10 cellular contexts compared by ENCODE assay signal in genomic region chr12:110739894-110740293, GRCh38. TPM values are rescaled to one million over a fixed set of nuclear protein-coding genes. Genes with fewer than 3 reads are reported as not detected.
DNase-seq lines count a peak whose midpoint lies in the region; TF ChIP-seq lines count a peak whose summit lies in the region.
"Had no signal": no experiment of that assay in that cellular context is flagged by ENCODE, and none has a peak within 500 bp of the region (broad histone marks: within the 10 kb centered on the region; RNA-seq: fewer than 3 reads in every experiment).

No MANE protein-coding gene starts in this region.

- peaks cover 63% of the 10 kb centered on the region for H3K4me1 Mint-ChIP-seq in activated naive CD4-positive, alpha-beta T cell treated with anti-CD3 and anti-CD28 coated beads, Interleukin-2, amount 50 U/mL, for 24 hours
- H3K4me1 Mint-ChIP-seq in activated CD4-positive, alpha-beta memory T cell treated with anti-CD3 and anti-CD28 coated beads for 36 hours (ENCODE audit: low read depth): peaks cover 59% of the 10 kb centered on the region

- H3K27me3 Mint-ChIP-seq in activated naive CD4-positive, alpha-beta T cell treated with anti-CD3 and anti-CD28 coated beads, Interleukin-2, amount 50 U/mL, for 24 hours: no peaks in the 10 kb centered on the region
- H3K27me3 Mint-ChIP-seq in activated CD4-positive, alpha-beta memory T cell treated with anti-CD3 and anti-CD28 coated beads for 36 hours: no peaks in the 10 kb centered on the region

- no peak for TF ChIP-seq CTCF in testis (IDR thresholded peaks at IDR 0.05)

- H3K27ac ChIP-seq in thymus (ENCODE audit: low read depth): no peak overlapping the region
- H3K27ac ChIP-seq in testis: no peak overlapping the region

- H3K4me1 ChIP-seq in thymus (ENCODE audit: control insufficient read depth, insufficient read depth, low read length) (peaks cover 14% of the 10 kb centered on the region), testis (peaks cover 28% of the 10 kb centered on the region)

- H3K9me3 ChIP-seq in thymus (ENCODE audit: control insufficient read depth) (no peaks in the 10 kb centered on the region), testis (no peaks in the 10 kb centered on the region)

- H3K4me3 ChIP-seq in thymus (ENCODE audit: low read length) (peak overlapping the region; percentile 19), testis (no peak overlapping the region)

- POLR2A ChIA-PET in activated CD4-positive, alpha-beta memory T cell treated with anti-CD3 and anti-CD28 coated beads for 36 hours (lab: Charles Lee): interaction anchor here (1.1 to 4.1 kb wide), 5 partner anchors 9 to 38 kb away, joined by 3 to 46 read pairs (median 7); no protein-coding TSS in a partner anchor

- no peak for TF ChIP-seq POLR2A in testis (IDR thresholded peaks at IDR 0.05)

- 73% methylated on average over 3 of the region's 3 CpGs for WGBS in thymus
- 49 to 50% methylated on average over 3 of the region's 3 CpGs for WGBS in testis, 2 donors

- intact Hi-C loops in activated CD4-positive, alpha-beta memory T cell treated with anti-CD3 and anti-CD28 coated beads for 36 hours (cut with micrococcal nuclease): loop anchor here (1.0 to 2.0 kb wide), 3 partner anchors 13 to 271 kb away; partner anchors contain the start of genes FAM216A and GPN3
- intact Hi-C loops in testis (cut with DNase I; ENCODE audit: low total_unique reads): no loop called here

- CTCF ChIA-PET in activated CD4-positive, alpha-beta memory T cell treated with anti-CD3 and anti-CD28 coated beads for 36 hours (lab: Charles Lee): interaction anchor here (0.5 to 4.4 kb wide), 4 partner anchors 9 to 1116 kb away, joined by 3 to 30 read pairs (median 10); no protein-coding TSS in a partner anchor

- peaks cover 26% of the 10 kb centered on the region for H3K36me3 Mint-ChIP-seq in activated naive CD4-positive, alpha-beta T cell treated with anti-CD3 and anti-CD28 coated beads, Interleukin-2, amount 50 U/mL, for 24 hours
- peaks cover 56% of the 10 kb centered on the region for H3K36me3 Mint-ChIP-seq in activated CD4-positive, alpha-beta memory T cell treated with anti-CD3 and anti-CD28 coated beads for 36 hours

- H3K27me3 ChIP-seq in thymus (ENCODE audit: control insufficient read depth, insufficient read depth) (no peaks in the 10 kb centered on the region), testis (no peaks in the 10 kb centered on the region)

- H3K36me3 ChIP-seq in thymus (ENCODE audit: control insufficient read depth, insufficient read depth) (peaks cover 8% of the 10 kb centered on the region), testis (ENCODE audit: low read depth, missing control alignments) (no peaks in the 10 kb centered on the region)

- H3K9me3 Mint-ChIP-seq in activated naive CD4-positive, alpha-beta T cell treated with anti-CD3 and anti-CD28 coated beads, Interleukin-2, amount 50 U/mL, for 24 hours: no peaks in the 10 kb centered on the region
- H3K9me3 Mint-ChIP-seq in activated CD4-positive, alpha-beta memory T cell treated with anti-CD3 and anti-CD28 coated beads for 36 hours: no peaks in the 10 kb centered on the region

- H3K27ac Mint-ChIP-seq in activated naive CD4-positive, alpha-beta T cell treated with anti-CD3 and anti-CD28 coated beads, Interleukin-2, amount 50 U/mL, for 24 hours: peak overlapping the region; percentile 90
- H3K27ac Mint-ChIP-seq in activated CD4-positive, alpha-beta memory T cell treated with anti-CD3 and anti-CD28 coated beads for 36 hours: peak overlapping the region; percentile 99

- no peak for DNase-seq in activated naive CD4-positive, alpha-beta T cell treated with Interleukin-2 at 50 U/mL for 16 hours
- DNase-seq in activated CD4-positive, alpha-beta memory T cell treated with anti-CD3 and anti-CD28 coated beads for 36 hours: peak; percentile 42
- DNase-seq in iris pigment epithelial cell (ENCODE audit: low read depth) (peak; percentile 22), testis (no peak), islet precursor cell (no peak)
- no peak for DNase-seq in stimulated activated CD4-positive, alpha-beta T cell treated with anti-CD3 and anti-CD28 coated beads, Interleukin-4, amount 100 ng/mL, for 4 hours
- DNase-seq: dermis blood vessel endothelial cell, T1000 had no signal

- H3K4me3 Mint-ChIP-seq in activated naive CD4-positive, alpha-beta T cell treated with anti-CD3 and anti-CD28 coated beads, Interleukin-2, amount 50 U/mL, for 24 hours: peak overlapping the region; percentile 100
- peak overlapping the region; percentile 99 for H3K4me3 Mint-ChIP-seq in activated CD4-positive, alpha-beta memory T cell treated with anti-CD3 and anti-CD28 coated beads for 36 hours

RNA-seq across cellular contexts. Expression of gene PPP1CC, which starts 2.8 kb away (rescaled TPM):
- total RNA-seq in activated CD4-positive, alpha-beta memory T cell treated with anti-CD3 and anti-CD28 coated beads for 36 hours: 100 to 1,000 TPM; 334 to 343 TPM
- polyA plus RNA-seq in thymus (103 TPM), testis (ENCODE audit: insufficient read depth, low read depth, low replicate concordance) (323 TPM)
- total RNA-seq in testis: 100 to 1,000 TPM; 143 to 160 TPM

RNA-seq across cellular contexts. Expression of gene HVCN1, which starts 51.0 kb away (rescaled TPM):
- total RNA-seq in activated CD4-positive, alpha-beta memory T cell treated with anti-CD3 and anti-CD28 coated beads for 36 hours: 1 to 10 TPM; 4.0 to 4.1 TPM
- polyA plus RNA-seq in thymus: 35.1 TPM
- total RNA-seq in testis: 10 to 100 TPM; 39.7 to 52.0 TPM
- polyA plus RNA-seq in testis (ENCODE audit: insufficient read depth, low read depth, low replicate concordance): 139 TPM

Comparison
In these comparisons a context has a peak if more than half of its experiments do, and no peak if none do; other contexts are left out.
1. DNase-seq: peak in activated CD4-positive, alpha-beta memory T cell treated with anti-CD3 and anti-CD28 coated beads for 36 hours (single experiment) and iris pigment epithelial cell (single experiment); none in activated naive CD4-positive, alpha-beta T cell treated with Interleukin-2 at 50 U/mL for 16 hours (single experiment), stimulated activated CD4-positive, alpha-beta T cell treated with anti-CD3 and anti-CD28 coated beads, Interleukin-4, amount 100 ng/mL, for 4 hours (0 of 2), testis (single experiment) and islet precursor cell (single experiment).
2. RNA of gene HVCN1, which starts 51.0 kb away (total RNA-seq): 39.7 to 52.0 TPM in testis; 4.0 to 4.1 TPM in activated CD4-positive, alpha-beta memory T cell treated with anti-CD3 and anti-CD28 coated beads for 36 hours; every median in the first group is over 4 times any median in the second.